ENCODE assay signal across 15 cellular contexts in the genomic region with DNA sequence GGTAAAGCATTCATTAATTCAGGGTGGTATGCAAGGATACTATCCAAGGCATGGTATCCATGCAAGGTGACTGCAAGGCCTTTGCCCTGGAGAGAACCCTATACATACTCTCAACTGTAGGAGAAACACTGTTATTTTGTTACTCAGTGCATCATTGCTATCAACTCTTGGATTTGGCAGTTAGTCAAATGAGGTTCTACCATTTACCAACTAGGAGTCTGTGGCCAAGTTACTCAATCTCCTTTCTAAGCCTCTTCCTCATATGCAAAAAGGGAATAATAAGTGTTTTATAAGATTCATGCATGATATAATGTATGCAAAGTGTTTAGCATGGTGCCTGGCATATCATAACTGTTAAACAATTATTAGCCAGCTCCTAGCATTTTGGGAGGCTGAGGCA. TPM values are rescaled to one million over a fixed set of nuclear protein-coding genes. Genes with fewer than 3 reads are reported as not detected.
DNase-seq lines count a peak whose midpoint lies in the region; ATAC-seq and TF ChIP-seq lines count a peak whose summit lies in the region.
"Had no signal": no experiment of that assay in that cellular context is flagged by ENCODE, and none has a peak within 500 bp of the region (broad histone marks: within the 10 kb centered on the region; RNA-seq: fewer than 3 reads in every experiment).

No MANE protein-coding gene starts in this region.

- H3K79me2 ChIP-seq in mammary epithelial cell (ENCODE audit: insufficient read depth, low read length), result peaks cover 57% of the 10 kb centered on the region

- peaks cover 24% of the 10 kb centered on the region for H3K4me1 Mint-ChIP-seq in MCF 10A (ENCODE audit: insufficient read depth, unreplicated experiment)

- no peak for TF ChIP-seq POLR2A in esophagus muscularis mucosa (IDR thresholded peaks at IDR 0.05; ENCODE audit: low read depth)
- no peak for TF ChIP-seq POLR2A in suprapubic skin (IDR thresholded peaks at IDR 0.05)

- H3K4me2 ChIP-seq in mammary epithelial cell (ENCODE audit: insufficient read depth, low read depth, low read length), result peak overlapping the region; percentile 84

- no peak for TF ChIP-seq CTCF in mammary epithelial cell (conservative IDR thresholded peaks at IDR 0.05 in 1 of 2, IDR thresholded peaks at IDR 0.05 in 1 of 2; ENCODE audit: extremely low read depth in 1 of 2, insufficient read depth in 1 of 2, low read depth in 1 of 2, low read length in 2 of 2)
- no peak for TF ChIP-seq CTCF in MCF 10A (IDR thresholded peaks at IDR 0.05; ENCODE audit: unreplicated experiment)
- TF ChIP-seq CTCF in esophagus muscularis mucosa (IDR thresholded peaks at IDR 0.05), result no peak
- no peak for TF ChIP-seq CTCF in suprapubic skin (IDR thresholded peaks at IDR 0.05)

- no peaks in the 10 kb centered on the region for H4K20me1 ChIP-seq in mammary epithelial cell (ENCODE audit: insufficient read depth, low read length)

- intact Hi-C loops in mammary epithelial cell (cut with micrococcal nuclease) (loop anchor here (10.0 kb wide), 1 partner anchor 145 kb away; a partner anchor contains a TSS), MCF 10A (cut with micrococcal nuclease) (no loop called here), esophagus muscularis mucosa (cut with DNase I) (loop anchor here (5.0 kb wide), 1 partner anchor 78 kb away; no protein-coding TSS in a partner anchor)

- H3K9me3 Mint-ChIP-seq in MCF 10A (ENCODE audit: unreplicated experiment), result no peaks in the 10 kb centered on the region
- H3K9me3 Mint-ChIP-seq: T-helper 1 cell treated with Interleukin-12 subunit alpha and Interleukin-12 subunit beta and Interleukin-4 antibody, amounts not matched to agents 30 μg/mL and 1 μg/mL, for 36 hours had no signal

- CTCF ChIA-PET in mammary epithelial cell (lab: Charles Lee; ENCODE audit: low non-redundant PET), result no interaction called here
- CTCF ChIA-PET in MCF 10A (lab: Yijun Ruan, JAX), result interaction anchor here (0.6 to 1.5 kb wide), 3 partner anchors 33 to 228 kb away, joined by 3 to 4 read pairs (median 4); no protein-coding TSS in a partner anchor

- no peak overlapping the region for H3K4me3 Mint-ChIP-seq in MCF 10A (ENCODE audit: unreplicated experiment)
- H3K4me3 Mint-ChIP-seq: T-helper 1 cell treated with Interleukin-12 subunit alpha and Interleukin-12 subunit beta and Interleukin-4 antibody, amounts not matched to agents 30 μg/mL and 1 μg/mL, for 36 hours had no signal

- H3K36me3 ChIP-seq in mammary epithelial cell (ENCODE audit: insufficient read depth, low read length) (no peaks in the 10 kb centered on the region), esophagus muscularis mucosa (peaks cover 0 to 6% (median 0%) of the 10 kb centered on the region in 4 donors), suprapubic skin (no peaks in the 10 kb centered on the region)
- H3K36me3 ChIP-seq: adrenal gland had no signal

- H3K36me3 Mint-ChIP-seq in MCF 10A (ENCODE audit: insufficient read depth, unreplicated experiment), result peaks cover 31% of the 10 kb centered on the region

- H3K27ac Mint-ChIP-seq in MCF 10A (ENCODE audit: low read depth, unreplicated experiment), result no peak overlapping the region
- H3K27ac Mint-ChIP-seq: T-helper 1 cell treated with Interleukin-12 subunit alpha and Interleukin-12 subunit beta and Interleukin-4 antibody, amounts not matched to agents 30 μg/mL and 1 μg/mL, for 36 hours had no signal

- H3K4me1 ChIP-seq in mammary epithelial cell (ENCODE audit: insufficient read depth, low read length) (peaks cover 39% of the 10 kb centered on the region), esophagus muscularis mucosa (peaks cover 54 to 90% (median 85%) of the 10 kb centered on the region in 4 donors), suprapubic skin (peaks cover 63% of the 10 kb centered on the region)

- ATAC-seq in HG02938 (IDR thresholded peaks at IDR 0.05; ENCODE audit: unreplicated experiment), result no peak
- ATAC-seq: PC-3 had no signal

- H3K27me3 Mint-ChIP-seq in MCF 10A (ENCODE audit: insufficient read depth, unreplicated experiment), result no peaks in the 10 kb centered on the region

- dilution Hi-C loops in mammary epithelial cell (cut with HindIII; ENCODE audit: low sequenced_read_pairs), result loop anchor here (5.0 kb wide), 1 partner anchor 43 kb away; no protein-coding TSS in a partner anchor

- H3K9ac ChIP-seq in mammary epithelial cell (ENCODE audit: insufficient read depth, low read length), result no peak overlapping the region
- H3K9ac ChIP-seq: parathyroid adenoma had no signal

- no peak overlapping the region for H3K27ac ChIP-seq in mammary epithelial cell (ENCODE audit: insufficient read depth, low read depth, low read length)
- H3K27ac ChIP-seq in esophagus muscularis mucosa (replicated peaks in 1 of 4), result no peak overlapping the region
- no peak overlapping the region for H3K27ac ChIP-seq in suprapubic skin
- H3K27ac ChIP-seq: adrenal gland, parathyroid adenoma had no signal

- H3K4me3 ChIP-seq in mammary epithelial cell (replicated peaks in 1 of 3; ENCODE audit: insufficient read depth in 1 of 3, low read depth in 2 of 3, low read length in 3 of 3) (no peak overlapping the region), esophagus muscularis mucosa (peak overlapping the region; percentile 0 to 69 (median 52)), suprapubic skin (peak overlapping the region; percentile 80)
- H3K4me3 ChIP-seq: adrenal gland had no signal

- DNase-seq in mammary epithelial cell (no peak), MCF 10A (ENCODE audit: unreplicated experiment) (no peak), esophagus muscularis mucosa (ENCODE audit: extremely low spot score) (no peak), suprapubic skin (ENCODE audit: low spot score in 2 of 2) (no peak)
- DNase-seq in stimulated activated CD4-positive, alpha-beta T cell treated with anti-CD3 and anti-CD28 coated beads, Interleukin-15, amount 100 ng/mL, for 24 hours, result no peak
- DNase-seq: activated CD4-positive, alpha-beta T cell treated with anti-CD3 and anti-CD28 coated beads for 1 hour; activated T-cell treated with anti-CD3 and anti-CD28 coated beads, Interleukin-2, amount 50 U/mL, for 48 hours; adrenal gland; Calu3; cortex of kidney; MM.1S; PC-3 had no signal

- TF ChIP-seq EP300 in esophagus muscularis mucosa (IDR thresholded peaks at IDR 0.05) (no peak), suprapubic skin (IDR thresholded peaks at IDR 0.05) (no peak)

- H3K9me3 ChIP-seq in mammary epithelial cell (replicated peaks; ENCODE audit: insufficient read depth, low read length) (no peaks in the 10 kb centered on the region), esophagus muscularis mucosa (no peaks in the 10 kb centered on the region), suprapubic skin (no peaks in the 10 kb centered on the region)
- H3K9me3 ChIP-seq: adrenal gland had no signal

- in situ Hi-C loops in mammary epithelial cell (cut with MboI; ENCODE audit: low sequenced_read_pairs in 2 of 2), result loop anchor here (5.0 kb wide), 1 partner anchor 43 kb away; no protein-coding TSS in a partner anchor

- H3K27me3 ChIP-seq in mammary epithelial cell (ENCODE audit: insufficient read depth, low read length), result no peaks in the 10 kb centered on the region
- no peaks in the 10 kb centered on the region for H3K27me3 ChIP-seq in esophagus muscularis mucosa
- H3K27me3 ChIP-seq in suprapubic skin, result no peaks in the 10 kb centered on the region
- H3K27me3 ChIP-seq: adrenal gland had no signal

- POLR2A ChIA-PET in MCF 10A (lab: Yijun Ruan, JAX), result no interaction called here

- H2AFZ ChIP-seq in mammary epithelial cell (ENCODE audit: low read depth, low read length), result no peak overlapping the region
- H2AFZ ChIP-seq: parathyroid adenoma had no signal

- BruUV-seq in mammary epithelial cell (replicated peaks; lab: Mats Ljungman, UMichigan), result no TSS peak
- BruUV-seq in MCF 10A (replicated peaks; lab: Mats Ljungman, UMichigan), result no TSS peak

RNA-seq across cellular contexts. Expression of a gene that starts 4.0 kb away (rescaled TPM):
- total RNA-seq in mammary epithelial cell (10 to 100 TPM; 74.7 to 76.3 TPM), MCF 10A (2022) (17.3 and 31.7 TPM in 2 replicates), esophagus muscularis mucosa (10 to 100 TPM; 56.5 to 81.1 (median 65.5) TPM), suprapubic skin (10 to 100 TPM; 30.0 to 73.4 (median 60.4) TPM)
- 48.6 TPM for polyA plus RNA-seq in mammary epithelial cell
- 134 TPM for polyA minus RNA-seq in mammary epithelial cell

RNA-seq across cellular contexts. Expression of a gene that starts 5.1 kb away (rescaled TPM):
- total RNA-seq in mammary epithelial cell, result 1 to 10 TPM; 1.2 to 2.7 TPM
- 0.14 TPM for polyA plus RNA-seq in mammary epithelial cell
- 0.21 TPM for polyA minus RNA-seq in mammary epithelial cell
- total RNA-seq in MCF 10A (2022), result 0.40 and 1.7 TPM in 2 replicates
- 1 to 10 TPM in 3 of 4 donors, under 1 TPM in 1; 0.91 to 3.3 (median 2.0) TPM for total RNA-seq in esophagus muscularis mucosa
- 10 to 100 TPM in 3 of 4 donors, 1 to 10 TPM in 1; 2.7 to 30.6 (median 15.0) TPM for total RNA-seq in suprapubic skin

RNA-seq across cellular contexts. Expression of a gene that starts 9.1 kb away (rescaled TPM):
- 1 to 10 TPM; 1.8 to 3.3 TPM for total RNA-seq in mammary epithelial cell
- polyA plus RNA-seq in mammary epithelial cell, result 0.59 TPM
- polyA minus RNA-seq in mammary epithelial cell, result 1.7 TPM
- total RNA-seq in MCF 10A (2022), result 0.61 and 0.69 TPM in 2 replicates
- total RNA-seq in esophagus muscularis mucosa, result 1 to 10 TPM in 3 of 4 donors, under 1 TPM in 1; 0.71 to 3.7 (median 1.4) TPM
- 10 to 100 TPM in 1 of 4 donors, 1 to 10 TPM in 3; 1.6 to 10.5 (median 3.2) TPM for total RNA-seq in suprapubic skin

RNA-seq across cellular contexts. Expression of a gene that starts 49.5 kb away (rescaled TPM):
- total RNA-seq in mammary epithelial cell (10 to 100 TPM in 1 of 2 donors, 1 to 10 TPM in 1; 3.2 to 24.5 TPM), MCF 10A (2022) (0.79 and 0.91 TPM in 2 replicates), esophagus muscularis mucosa (10 to 100 TPM in 3 of 4 donors, 1 to 10 TPM in 1; 7.6 to 13.7 (median 11.6) TPM), suprapubic skin (10 to 100 TPM in 1 of 4 donors, 1 to 10 TPM in 3; 2.9 to 13.4 (median 6.6) TPM)
- 1.1 TPM for polyA plus RNA-seq in mammary epithelial cell
- 0.62 TPM for polyA minus RNA-seq in mammary epithelial cell

RNA-seq across cellular contexts. Expression of a gene that starts 58.9 kb away (rescaled TPM):
- total RNA-seq in mammary epithelial cell (1 to 10 TPM; 1.2 to 8.5 TPM), MCF 10A (2022) (0.30 and 0.76 TPM in 2 replicates), esophagus muscularis mucosa (1 to 10 TPM; 3.0 to 5.8 (median 4.5) TPM), suprapubic skin (10 to 100 TPM in 1 of 4 donors, 1 to 10 TPM in 3; 3.4 to 14.3 (median 6.9) TPM)
- polyA plus RNA-seq in mammary epithelial cell, result 0.12 TPM
- polyA minus RNA-seq in mammary epithelial cell, result not detected

Comparison
In these comparisons a context has a peak if more than half of its experiments do, and no peak if none do; other contexts are left out.
1. H3K4me3 ChIP-seq: peak in esophagus muscularis mucosa (4 of 4) and suprapubic skin (single experiment); none in mammary epithelial cell (0 of 3).